Comparison of ENCODE assay signal across 12 cellular contexts in the genomic region with DNA sequence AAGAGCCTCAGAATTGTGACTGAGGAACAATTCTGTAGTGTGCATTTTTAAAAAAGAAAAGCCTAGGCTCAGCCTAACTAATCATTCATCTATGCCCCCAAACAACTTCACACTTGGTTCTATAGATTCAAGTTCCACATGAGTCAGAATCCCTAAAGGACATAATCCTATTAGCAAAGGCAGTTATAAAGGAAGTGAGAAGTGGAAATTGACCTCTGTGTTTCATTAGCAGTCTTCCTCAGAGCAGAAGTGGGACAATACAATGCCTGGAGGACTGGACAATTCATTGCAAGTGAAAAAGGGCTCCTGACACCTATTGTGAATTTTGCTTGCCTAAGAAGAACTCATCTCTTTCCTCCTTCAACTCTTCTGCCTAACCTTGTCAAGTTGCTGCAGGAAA.
DNase-seq lines count a peak whose midpoint lies in the region; ATAC-seq and TF ChIP-seq lines count a peak whose summit lies in the region.
"Had no signal": no experiment of that assay in that cellular context is flagged by ENCODE, and none has a peak within 500 bp of the region (broad histone marks: within the 10 kb centered on the region; RNA-seq: fewer than 3 reads in every experiment).

No MANE protein-coding gene starts in this region.

- H3K27ac ChIP-seq in lower lobe of right lung = peak overlapping the region; percentile 76
- no peak overlapping the region for H3K27ac ChIP-seq in thyroid gland
- H3K27ac ChIP-seq in caudate nucleus (ENCODE audit: low read depth, low read length) = no peak overlapping the region

- peak overlapping the region; percentile 91 for H3K27ac Mint-ChIP-seq in activated naive CD8-positive, alpha-beta T cell
- no peak overlapping the region for H3K27ac Mint-ChIP-seq in activated naive CD8-positive, alpha-beta T cell treated with anti-CD3 and anti-CD28 coated beads, Interleukin-2, amount 50 U/mL, for 24 hours

- intact Hi-C loops in lower lobe of right lung (cut with DNase I) (no loop called here), thyroid gland (cut with DNase I) (no loop called here)

- no peaks in the 10 kb centered on the region for H3K36me3 ChIP-seq in lower lobe of right lung
- no peaks in the 10 kb centered on the region for H3K36me3 ChIP-seq in thyroid gland

- peaks cover 54% of the 10 kb centered on the region for H3K4me1 Mint-ChIP-seq in activated naive CD8-positive, alpha-beta T cell (ENCODE audit: low read depth)
- peaks cover 56% of the 10 kb centered on the region for H3K4me1 Mint-ChIP-seq in activated naive CD8-positive, alpha-beta T cell treated with anti-CD3 and anti-CD28 coated beads, Interleukin-2, amount 50 U/mL, for 24 hours

- peaks cover 9% of the 10 kb centered on the region for H3K9me3 Mint-ChIP-seq in activated naive CD8-positive, alpha-beta T cell (ENCODE audit: low read depth)
- peaks cover 3% of the 10 kb centered on the region for H3K9me3 Mint-ChIP-seq in activated naive CD8-positive, alpha-beta T cell treated with anti-CD3 and anti-CD28 coated beads, Interleukin-2, amount 50 U/mL, for 24 hours

- TF ChIP-seq CTCF in lower lobe of right lung (IDR thresholded peaks at IDR 0.05) (no peak), thyroid gland (IDR thresholded peaks at IDR 0.05) (no peak)

- peak overlapping the region; percentile 14 for H3K4me3 Mint-ChIP-seq in activated naive CD8-positive, alpha-beta T cell
- no peak overlapping the region for H3K4me3 Mint-ChIP-seq in activated naive CD8-positive, alpha-beta T cell treated with anti-CD3 and anti-CD28 coated beads, Interleukin-2, amount 50 U/mL, for 24 hours

- no peak for TF ChIP-seq POLR2A in thyroid gland (IDR thresholded peaks at IDR 0.05)

- no peaks in the 10 kb centered on the region for H3K27me3 ChIP-seq in lower lobe of right lung (ENCODE audit: low read depth)
- H3K27me3 ChIP-seq in thyroid gland = no peaks in the 10 kb centered on the region

- H3K27me3 Mint-ChIP-seq in activated naive CD8-positive, alpha-beta T cell = no peaks in the 10 kb centered on the region
- H3K27me3 Mint-ChIP-seq in activated naive CD8-positive, alpha-beta T cell treated with anti-CD3 and anti-CD28 coated beads, Interleukin-2, amount 50 U/mL, for 24 hours = no peaks in the 10 kb centered on the region

- no peak for ATAC-seq in activated naive CD8-positive, alpha-beta T cell treated with anti-CD3 and anti-CD28 coated beads, Interleukin-2, amount 50 U/mL, for 24 hours
- peak; percentile 54 to 65 for ATAC-seq in lower lobe of right lung
- ATAC-seq: K562 had no signal

- no peaks in the 10 kb centered on the region for H3K9me3 ChIP-seq in lower lobe of right lung
- no peaks in the 10 kb centered on the region for H3K9me3 ChIP-seq in thyroid gland

- H3K4me1 ChIP-seq in lower lobe of right lung (peaks cover 8% of the 10 kb centered on the region), thyroid gland (no peaks in the 10 kb centered on the region)

- H3K4me3 ChIP-seq in lower lobe of right lung (no peak overlapping the region), thyroid gland (replicated peaks in 1 of 3) (no peak overlapping the region)
- H3K4me3 ChIP-seq: K562 had no signal

- no peak for DNase-seq in activated naive CD8-positive, alpha-beta T cell treated with anti-CD3 and anti-CD28 coated beads, Interleukin-2, amount 50 U/mL, for 24 hours
- DNase-seq in SKM-1 (lab: John Stamatoyannopoulos, UW; ENCODE audit: unreplicated experiment) = peak; percentile 30
- no peak for DNase-seq in lower lobe of right lung
- no peak for DNase-seq in thyroid gland
- DNase-seq in GF-D8 (lab: John Stamatoyannopoulos, UW) = no peak
- DNase-seq in caudate nucleus (lab: John Stamatoyannopoulos, UW) = no peak
- no peak for DNase-seq in iPS-NIHi11 (ENCODE audit: low spot score)
- DNase-seq: DMS 273 treated with DMSO at 0.1 percent for 48 hours, hypothalamus, NCI-H1417 treated with DMSO at 0.1 percent for 48 hours had no signal

- H3K36me3 Mint-ChIP-seq in activated naive CD8-positive, alpha-beta T cell = peaks cover 10% of the 10 kb centered on the region
- peaks cover 7% of the 10 kb centered on the region for H3K36me3 Mint-ChIP-seq in activated naive CD8-positive, alpha-beta T cell treated with anti-CD3 and anti-CD28 coated beads, Interleukin-2, amount 50 U/mL, for 24 hours (ENCODE audit: low read depth)
